ENCODE assay signal across 28 cellular contexts in the genomic region with DNA sequence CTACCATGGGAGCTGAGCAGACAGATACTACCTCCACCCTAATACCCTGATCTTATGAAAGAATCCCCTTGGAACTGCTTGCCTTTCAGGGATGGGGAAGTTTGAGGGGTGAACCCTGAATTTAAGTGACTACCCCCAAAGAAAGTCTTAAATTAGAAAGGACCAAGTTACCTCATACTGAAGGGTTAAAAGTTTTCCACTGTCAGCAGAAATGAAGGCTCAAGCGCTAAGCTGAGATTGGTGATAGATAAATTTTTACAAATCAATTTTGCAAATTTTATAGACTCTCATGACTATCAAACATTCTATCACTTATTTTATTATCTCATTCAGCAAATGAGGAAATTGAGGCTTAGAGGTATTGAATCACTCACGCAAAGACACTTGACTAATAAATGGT.
"Had no signal": no experiment of that assay in that cellular context is flagged by ENCODE, and none has a peak within 500 bp of the region (broad histone marks: within the 10 kb centered on the region; RNA-seq: fewer than 3 reads in every experiment).

No MANE protein-coding gene starts in this region.

- H3K4me3 ChIP-seq: colonic mucosa, coronary artery, dorsolateral prefrontal cortex, esophagus muscularis mucosa, esophagus squamous epithelium, gastrocnemius medialis, gastroesophageal sphincter, heart left ventricle, heart right ventricle, hepatocyte had no signal

- H3K27ac ChIP-seq: colonic mucosa, coronary artery, dorsolateral prefrontal cortex, epithelial cell of prostate, esophagus muscularis mucosa, esophagus squamous epithelium, foreskin keratinocyte, gastrocnemius medialis, gastroesophageal sphincter, heart left ventricle, heart right ventricle, hepatocyte had no signal

- H3K4me1 ChIP-seq: colonic mucosa, esophagus muscularis mucosa, esophagus squamous epithelium, foreskin keratinocyte, gastrocnemius medialis, gastroesophageal sphincter had no signal

- FAIRE-seq: endometrium, endothelial cell of umbilical vein, frontal cortex had no signal

- ATAC-seq: effector memory CD8-positive, alpha-beta T cell; esophagus mucosa; foreskin keratinocyte; gastrocnemius medialis; gastroesophageal sphincter; heart left ventricle; heart right ventricle had no signal

- H3K27me3 ChIP-seq: colonic mucosa, esophagus muscularis mucosa, esophagus squamous epithelium, foreskin keratinocyte, gastrocnemius medialis, gastroesophageal sphincter, heart left ventricle, heart right ventricle, hepatocyte had no signal

- H3K4me2 ChIP-seq: hepatocyte had no signal

- DNase-seq: colonic mucosa; cortex of kidney; dermis blood vessel endothelial cell; dorsolateral prefrontal cortex; effector CD4-positive, alpha-beta T cell; effector CD8-positive, alpha-beta T cell; effector memory CD4-positive, alpha-beta T cell; effector memory CD8-positive, alpha-beta T cell; endodermal cell; erythroblast; esophagus squamous epithelium; foreskin fibroblast; foreskin keratinocyte; foreskin melanocyte; gastrocnemius medialis; glutamatergic neuron; head of caudate nucleus; heart left ventricle; heart right ventricle had no signal

- H2AFZ ChIP-seq: hepatocyte had no signal

- H3K36me3 ChIP-seq: colonic mucosa, esophagus muscularis mucosa, esophagus squamous epithelium, gastrocnemius medialis, gastroesophageal sphincter, heart left ventricle, heart right ventricle had no signal

- H3K79me2 ChIP-seq: hepatocyte had no signal

- H3K9me3 ChIP-seq: colonic mucosa, esophagus muscularis mucosa, esophagus squamous epithelium, gastrocnemius medialis, gastroesophageal sphincter, heart left ventricle, heart right ventricle had no signal
